ENCODE assay signal across 24 cellular contexts in the genomic region with DNA sequence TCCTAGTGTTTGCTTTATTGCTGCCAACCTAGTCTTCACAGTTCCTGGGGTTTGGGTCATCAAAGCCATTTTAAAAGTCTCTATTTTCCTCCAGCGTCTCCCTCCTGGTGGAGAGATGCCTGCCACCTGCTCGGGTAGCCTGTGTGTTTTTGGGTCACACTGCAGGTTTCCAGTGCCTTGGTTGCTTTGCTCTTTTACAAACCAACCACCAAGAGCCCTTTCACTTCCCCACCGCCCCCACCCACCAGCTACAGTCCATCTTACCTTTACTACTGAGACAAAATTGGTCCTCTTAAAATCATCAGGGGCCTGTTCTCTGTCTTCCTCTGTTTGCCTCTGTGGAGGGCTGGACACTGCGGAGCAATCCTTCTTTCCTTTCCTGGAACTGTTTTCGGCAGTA.
DNase-seq lines count a peak whose midpoint lies in the region; ATAC-seq, FAIRE-seq and TF ChIP-seq lines count a peak whose summit lies in the region.
"Had no signal": no experiment of that assay in that cellular context is flagged by ENCODE, and none has a peak within 500 bp of the region (broad histone marks: within the 10 kb centered on the region; RNA-seq: fewer than 3 reads in every experiment).

No MANE protein-coding gene starts in this region.

- H2BK15ac ChIP-seq in H1 (ENCODE audit: low read length) = no peak overlapping the region

- CTCF ChIA-PET in H1 (lab: Charles Lee; ENCODE audit: partially characterized antibody) = interaction anchor here (0.9 to 1.2 kb wide), 3 partner anchors 12 to 115 kb away, joined by 3 read pairs; no protein-coding TSS in a partner anchor

- 88% methylated on average over 4 of the region's 5 CpGs; no CpG with 5 or more reads in 1 of the 2 experiments for WGBS in H1 (ENCODE audit: extremely low coverage in 1 of 2, insufficient coverage in 1 of 2, insufficient read length in 1 of 2, insufficient replicate concordance in 2 of 2, low coverage in 1 of 2, low lambda C conversion rate in 2 of 2, missing lambda C conversion rate in 1 of 2), 2 experiments

- no peaks in the 10 kb centered on the region for H4K20me1 ChIP-seq in H1 (replicated peaks in 1 of 2; ENCODE audit: control insufficient read depth in 1 of 2, insufficient read depth in 2 of 2, low read length in 2 of 2)

- H3K9ac ChIP-seq in H1 (replicated peaks in 1 of 4; ENCODE audit: extremely low read depth in 1 of 4, low read depth in 3 of 4, low read length in 3 of 4) = no peak overlapping the region
- H3K9ac ChIP-seq: GM23248 had no signal

- H3K79me1 ChIP-seq in H1 (ENCODE audit: low read depth, low read length) = no peaks in the 10 kb centered on the region

- POLR2A ChIA-PET in H1 (lab: Charles Lee; ENCODE audit: partially characterized antibody) = no interaction called here

- DNase-seq in G401 (ENCODE audit: low spot score) (peak; percentile 24), GM12891 (ENCODE audit: insufficient read length, low spot score) (no peak), H1 (ENCODE audit: low read depth in 1 of 2, low spot score in 2 of 2) (no peak), H7 (no peak), NCI-H1105 treated with DMSO at 0.1 percent for 48 hours (lab: John Stamatoyannopoulos, UW) (no peak), DMS53 (lab: John Stamatoyannopoulos, UW) (no peak)
- DNase-seq in stimulated activated CD4-positive, alpha-beta T cell treated with anti-CD3 and anti-CD28 coated beads, Interleukin-15, amount 100 ng/mL, for 24 hours = no peak
- DNase-seq: CD4-positive, alpha-beta T cell; COR-L47; DMS 273 treated with DMSO at 0.1 percent for 48 hours; GM23248; MV-4-11; NCI-H1694; NCI-H2081; NCI-H2171; NCI-H345; NCI-H524 treated with DMSO at 0.1 percent for 48 hours; NCI-H82; OCI-M1 had no signal

- in situ Hi-C loops in G401 (cut with HindIII; ENCODE audit: low sequenced_read_pairs) = no loop called here

- no peak overlapping the region for H3K27ac ChIP-seq in H1 (ENCODE audit: low read depth, low read length)
- H3K27ac ChIP-seq: GM23248, SJSA1 had no signal

- H3K4me2 ChIP-seq in H1 (ENCODE audit: insufficient read depth in 1 of 2, low read depth in 2 of 2, low read length in 2 of 2) = no peak overlapping the region

- no peak overlapping the region for H2BK120ac ChIP-seq in H1 (replicated peaks; ENCODE audit: low read depth, low read length)

- H3K27me3 ChIP-seq in H1 (replicated peaks in 1 of 4; ENCODE audit: control insufficient read depth in 3 of 4, extremely low read depth in 1 of 4, insufficient read depth in 3 of 4, low read length in 3 of 4) = no peaks in the 10 kb centered on the region
- peaks cover 5% of the 10 kb centered on the region for H3K27me3 ChIP-seq in H7 (ENCODE audit: control insufficient read depth, insufficient read depth, low read length)
- H3K27me3 ChIP-seq: SJSA1 had no signal

- H3K79me2 ChIP-seq in H1 (ENCODE audit: control insufficient read depth in 1 of 2, insufficient read depth in 2 of 2, low read length in 2 of 2) = no peaks in the 10 kb centered on the region

- H3K23me2 ChIP-seq in H1 (ENCODE audit: low read depth, low read length) = 0 out of 2 replicates have a peak, but pooled peaks cover 3% of the 10 kb centered on the region

- H3K4ac ChIP-seq in H1 (replicated peaks; ENCODE audit: insufficient read length, low read depth, low read length) = no peak overlapping the region

- TF ChIP-seq POLR2A in GM12891 (IDR thresholded peaks at IDR 0.05; ENCODE audit: low read depth, low read length) (no peak), H1 (IDR thresholded peaks at IDR 0.05; ENCODE audit: control extremely low read depth in 1 of 2, low read depth in 2 of 2, low read length in 2 of 2) (no peak)

- H3K4me3 ChIP-seq in H1 (ENCODE audit: extremely low read depth in 1 of 4, insufficient read depth in 2 of 4, low read depth in 3 of 4, low read length in 4 of 4) (no peak overlapping the region), H7 (ENCODE audit: insufficient read depth, low read depth, low read length) (no peak overlapping the region)
- H3K4me3 ChIP-seq: GM23248, SJSA1 had no signal

- H3K56ac ChIP-seq in H1 (replicated peaks; ENCODE audit: insufficient read length, low read depth, low read length) = no peak overlapping the region

- H4K5ac ChIP-seq in H1 (ENCODE audit: insufficient read length, low read depth, low read length) = no peak overlapping the region

- no peak overlapping the region for H3K23ac ChIP-seq in H1 (ENCODE audit: insufficient read length)

- H3K18ac ChIP-seq in H1 (ENCODE audit: extremely low read depth, low read length) = no peak overlapping the region

- no peak overlapping the region for H2BK5ac ChIP-seq in H1 (ENCODE audit: low read depth, low read length)

- TF ChIP-seq EP300 in H1 (IDR thresholded peaks at IDR 0.05; ENCODE audit: borderline replicate concordance in 1 of 2, low read depth in 2 of 2, low read length in 2 of 2) = no peak

- no peak overlapping the region for H4K8ac ChIP-seq in H1 (ENCODE audit: extremely low read depth, insufficient read depth, low read length)

- H3K9me3 ChIP-seq in H1 (ENCODE audit: insufficient read depth in 2 of 2, low read depth in 1 of 2, low read length in 1 of 2) = no peaks in the 10 kb centered on the region
- H3K9me3 ChIP-seq: SJSA1 had no signal

- peaks cover 2 to 8% (median 5%) of the 10 kb centered on the region in 4 experiments; a peak in 4 of 7 replicates for H3K4me1 ChIP-seq in H1 (replicated peaks in 1 of 4; ENCODE audit: control insufficient read depth in 3 of 4, insufficient read depth in 4 of 4, low read length in 3 of 4)

- no peak overlapping the region for H2BK12ac ChIP-seq in H1 (ENCODE audit: low read depth, low read length)

- no peak overlapping the region for H2AK5ac ChIP-seq in H1 (ENCODE audit: low read depth, low read length)

- H2AFZ ChIP-seq in H1 (ENCODE audit: low read length) = peak overlapping the region; percentile 63; the same call in 1 of the 2 replicates
- H2AFZ ChIP-seq: GM23248 had no signal

- H2BK20ac ChIP-seq in H1 (ENCODE audit: low read length) = no peak overlapping the region

- no peak for FAIRE-seq in GM12891 (lab: Jason Lieb, UNC)
- no peak for FAIRE-seq in H1 (lab: Jason Lieb, UNC)
- FAIRE-seq: G401.6, RCC 7860 had no signal

- no peak overlapping the region for H3K14ac ChIP-seq in H1 (ENCODE audit: insufficient read length)

- no peak for TF ChIP-seq RAD21 in H1 (IDR thresholded peaks at IDR 0.05 in 1 of 2, conservative IDR thresholded peaks at IDR 0.05 in 1 of 2; ENCODE audit: low read depth in 2 of 2, low read length in 2 of 2)

- H3K36me3 ChIP-seq in H1 (ENCODE audit: control insufficient read depth in 2 of 4, insufficient read depth in 4 of 4, low read length in 3 of 4) (no peaks in the 10 kb centered on the region), H7 (replicated peaks; ENCODE audit: control insufficient read depth, insufficient read depth, low read length) (no peaks in the 10 kb centered on the region)
- H3K36me3 ChIP-seq: SJSA1 had no signal

- no peak for TF ChIP-seq CTCF in H1 (IDR thresholded peaks at IDR 0.05; ENCODE audit: control extremely low read depth in 1 of 3, insufficient read depth in 1 of 3, low read depth in 1 of 3, low read length in 3 of 3)

- H4K91ac ChIP-seq in H1 (replicated peaks; ENCODE audit: insufficient read length, low read length) = no peak overlapping the region

- ATAC-seq in HG02588 (IDR thresholded peaks at IDR 0.05; ENCODE audit: unreplicated experiment) = peak; percentile 49
- ATAC-seq: HCT116 had no signal

TF ChIP-seq in GM12891, 5 proteins besides CTCF, POLR2A, EP300 and RAD21:
- TF ChIP-seq PAX5 (IDR thresholded peaks at IDR 0.05; ENCODE audit: insufficient read depth, low read length, severe bottlenecking) = no peak
- TF ChIP-seq SPI1 (IDR thresholded peaks at IDR 0.05; ENCODE audit: low read depth, low read length) = peak; percentile 81
- TF ChIP-seq TAF1 (IDR thresholded peaks at IDR 0.05; ENCODE audit: low read depth, low read length) = no peak
- TF ChIP-seq POLR2AphosphoS5 (IDR thresholded peaks at IDR 0.05; ENCODE audit: low read depth, low read length) = no peak
- no peak for TF ChIP-seq POU2F2 (IDR thresholded peaks at IDR 0.05; ENCODE audit: low read depth, low read length)

TF ChIP-seq in H1, 55 proteins besides CTCF, POLR2A, EP300 and RAD21:
- TF ChIP-seq RBBP5 (IDR thresholded peaks at IDR 0.05; ENCODE audit: borderline replicate concordance, low read depth, low read length) (no peak), CBX8 (IDR thresholded peaks at IDR 0.05; ENCODE audit: borderline replicate concordance, low read depth, low read length) (no peak), POLR2AphosphoS5 (IDR thresholded peaks at IDR 0.05; ENCODE audit: low read depth, low read length) (no peak)
TF ChIP-seq in H1: peak in this region for 0.
